Comparison of ENCODE assay signal across 8 cellular contexts in genomic region chr15:68431792-68432401, GRCh38. TPM values are rescaled to one million over a fixed set of nuclear protein-coding genes. Genes with fewer than 3 reads are reported as not detected.
DNase-seq lines count a peak whose midpoint lies in the region; ATAC-seq and TF ChIP-seq lines count a peak whose summit lies in the region.

A gene with protein sequence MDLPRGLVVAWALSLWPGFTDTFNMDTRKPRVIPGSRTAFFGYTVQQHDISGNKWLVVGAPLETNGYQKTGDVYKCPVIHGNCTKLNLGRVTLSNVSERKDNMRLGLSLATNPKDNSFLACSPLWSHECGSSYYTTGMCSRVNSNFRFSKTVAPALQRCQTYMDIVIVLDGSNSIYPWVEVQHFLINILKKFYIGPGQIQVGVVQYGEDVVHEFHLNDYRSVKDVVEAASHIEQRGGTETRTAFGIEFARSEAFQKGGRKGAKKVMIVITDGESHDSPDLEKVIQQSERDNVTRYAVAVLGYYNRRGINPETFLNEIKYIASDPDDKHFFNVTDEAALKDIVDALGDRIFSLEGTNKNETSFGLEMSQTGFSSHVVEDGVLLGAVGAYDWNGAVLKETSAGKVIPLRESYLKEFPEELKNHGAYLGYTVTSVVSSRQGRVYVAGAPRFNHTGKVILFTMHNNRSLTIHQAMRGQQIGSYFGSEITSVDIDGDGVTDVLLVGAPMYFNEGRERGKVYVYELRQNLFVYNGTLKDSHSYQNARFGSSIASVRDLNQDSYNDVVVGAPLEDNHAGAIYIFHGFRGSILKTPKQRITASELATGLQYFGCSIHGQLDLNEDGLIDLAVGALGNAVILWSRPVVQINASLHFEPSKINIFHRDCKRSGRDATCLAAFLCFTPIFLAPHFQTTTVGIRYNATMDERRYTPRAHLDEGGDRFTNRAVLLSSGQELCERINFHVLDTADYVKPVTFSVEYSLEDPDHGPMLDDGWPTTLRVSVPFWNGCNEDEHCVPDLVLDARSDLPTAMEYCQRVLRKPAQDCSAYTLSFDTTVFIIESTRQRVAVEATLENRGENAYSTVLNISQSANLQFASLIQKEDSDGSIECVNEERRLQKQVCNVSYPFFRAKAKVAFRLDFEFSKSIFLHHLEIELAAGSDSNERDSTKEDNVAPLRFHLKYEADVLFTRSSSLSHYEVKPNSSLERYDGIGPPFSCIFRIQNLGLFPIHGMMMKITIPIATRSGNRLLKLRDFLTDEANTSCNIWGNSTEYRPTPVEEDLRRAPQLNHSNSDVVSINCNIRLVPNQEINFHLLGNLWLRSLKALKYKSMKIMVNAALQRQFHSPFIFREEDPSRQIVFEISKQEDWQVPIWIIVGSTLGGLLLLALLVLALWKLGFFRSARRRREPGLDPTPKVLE (minus strand): TSS chr15:68432163. CDS start chr15:68432066, 97 bp downstream.

- DNase-seq in HL-60 (ENCODE audit: low read depth in 1 of 2, low spot score in 1 of 2): peak; percentile 8 to 14
- DNase-seq in T1000 (lab: John Stamatoyannopoulos, UW): peak; percentile 17
- peak; percentile 40 to 76 (median 61) for DNase-seq in ovary
- DNase-seq in superior temporal gyrus (ENCODE audit: extremely low spot score): no peak
- DNase-seq in activated effector memory CD4-positive, alpha-beta T cell treated with Interleukin-2 at 50 U/mL for 16 hours: no peak
- no peak for DNase-seq in T-helper 1 cell

- no peak for TF ChIP-seq EP300 in gastroesophageal sphincter (IDR thresholded peaks at IDR 0.05)
- no peak for TF ChIP-seq EP300 in ovary (IDR thresholded peaks at IDR 0.05)

- WGBS in gastroesophageal sphincter (ENCODE audit: low coverage in 1 of 2), 2 donors: no CpG with 5 or more reads among the region's 49 CpGs
- WGBS in ovary, 3 donors: 0 to 1% (median 1%) methylated on average over 47 to 49 of the region's 49 CpGs

- H3K4me2 ChIP-seq in BLaER1: peak within 1 kb of the TSS; percentile 98

- H3K27ac ChIP-seq in BLaER1 (no peak within 1 kb of the TSS), HL-60 (replicated peaks) (no peak within 1 kb of the TSS), gastroesophageal sphincter (peak within 1 kb of the TSS in 3 of 4 donors; percentile 57 to 76 (median 69)), ovary (no peak within 1 kb of the TSS)

- H3K4me3 ChIP-seq in BLaER1 (peak within 1 kb of the TSS; percentile 61), HL-60 (replicated peaks; ENCODE audit: insufficient read depth, low read length) (no peak within 1 kb of the TSS), gastroesophageal sphincter (peak within 1 kb of the TSS; percentile 21 to 56), ovary (peak within 1 kb of the TSS; percentile 51)

- H3K4me1 ChIP-seq in BLaER1 (peaks cover 41% of the 10 kb centered on the region), gastroesophageal sphincter (peaks cover 0 to 21% (median 10%) of the 10 kb centered on the region in 3 donors), ovary (ENCODE audit: insufficient read depth) (peaks cover 1% of the 10 kb centered on the region)

- peaks cover 15% of the 10 kb centered on the region for H4K20me1 ChIP-seq in BLaER1

- peak; percentile 79 for ATAC-seq in gastroesophageal sphincter

- peak within 1 kb of the TSS; percentile 46; the same call in 1 of the 2 replicates for H3K9ac ChIP-seq in BLaER1

- H3K9me3 ChIP-seq in BLaER1 (no peaks in the 10 kb centered on the region), gastroesophageal sphincter (no peaks in the 10 kb centered on the region), ovary (no peaks in the 10 kb centered on the region)

- no peaks in the 10 kb centered on the region for H3K36me3 ChIP-seq in BLaER1
- H3K36me3 ChIP-seq in gastroesophageal sphincter: no peaks in the 10 kb centered on the region
- H3K36me3 ChIP-seq in ovary: no peaks in the 10 kb centered on the region

- peak; percentile 26 to 41 for TF ChIP-seq POLR2A in gastroesophageal sphincter (IDR thresholded peaks at IDR 0.05)
- no peak for TF ChIP-seq POLR2A in ovary (IDR thresholded peaks at IDR 0.05)

- TF ChIP-seq CTCF in HL-60 (IDR thresholded peaks at IDR 0.05; ENCODE audit: insufficient read depth, low read length) (no peak), gastroesophageal sphincter (IDR thresholded peaks at IDR 0.05) (no peak), ovary (IDR thresholded peaks at IDR 0.05) (no peak)

- H3K27me3 ChIP-seq in BLaER1: peaks cover 61% of the 10 kb centered on the region
- peaks cover 46% of the 10 kb centered on the region for H3K27me3 ChIP-seq in HL-60 (ENCODE audit: insufficient read depth, poor library complexity, severe bottlenecking)
- peaks cover 71% of the 10 kb centered on the region for H3K27me3 ChIP-seq in gastroesophageal sphincter
- no peaks in the 10 kb centered on the region for H3K27me3 ChIP-seq in ovary

- intact Hi-C loops in ovary (cut with DNase I): no loop called here

RNA-seq across cellular contexts. Expression of the gene that starts here (rescaled TPM):
- total RNA-seq in gastroesophageal sphincter: 1 to 10 TPM; 3.8 to 9.5 (median 6.7) TPM
- 10 to 100 TPM in 2 of 7 donors, 1 to 10 TPM in 5; 1.2 to 25.2 (median 4.4) TPM for total RNA-seq in ovary
- polyA plus RNA-seq in ovary: 10 to 100 TPM in 1 of 2 donors, 1 to 10 TPM in 1; 2.2 to 34.5 TPM

Comparison
In these comparisons a context has a peak if more than half of its experiments do, and no peak if none do; other contexts are left out.
1. H3K27ac ChIP-seq: peak in gastroesophageal sphincter (3 of 4); none in BLaER1 (single experiment), HL-60 (single experiment) and ovary (0 of 2).
2. DNase-seq: peak in HL-60 (2 of 2), T1000 (single experiment) and ovary (5 of 5); none in superior temporal gyrus (single experiment), activated effector memory CD4-positive, alpha-beta T cell treated with Interleukin-2 at 50 U/mL for 16 hours (single experiment) and T-helper 1 cell (0 of 5).